Comparison of ENCODE assay signal across 8 cellular contexts in genomic region chr4:70705146-70705855, GRCh38. TPM values are rescaled to one million over a fixed set of nuclear protein-coding genes. Genes with fewer than 3 reads are reported as not detected.
DNase-seq lines count a peak whose midpoint lies in the region; ATAC-seq and TF ChIP-seq lines count a peak whose summit lies in the region.

No MANE protein-coding gene starts in this region.

- ATAC-seq in T-cell (replicated peaks in 1 of 4) = peak; percentile 77 to 83 (median 80)
- peak; percentile 89 for ATAC-seq in left ventricle myocardium superior
- ATAC-seq in psoas muscle = peak; percentile 85 to 87 (median 86)

- H2AFZ ChIP-seq in H9 (ENCODE audit: low read length) = no peak overlapping the region

- intact Hi-C loops in left ventricle myocardium superior (cut with micrococcal nuclease) = no loop called here
- intact Hi-C loops in psoas muscle (cut with DNase I) = loop anchor here (1.0 to 10.0 kb wide), 5 partner anchors 16 to 290 kb away; partner anchors contain the start of genes GRSF1 (in 2 of the 2), DCK (in 1 of the 2) and UTP3 (in 1 of the 2)

- H3K4me1 ChIP-seq in H9 (ENCODE audit: insufficient read depth, low read length) (no peaks in the 10 kb centered on the region; the same call in 1 of the 2 replicates), psoas muscle (peaks cover 20% of the 10 kb centered on the region)

- H2BK5ac ChIP-seq in H9 (ENCODE audit: insufficient read length, low read length) = no peak overlapping the region

- no peak overlapping the region for H3K23ac ChIP-seq in H9 (ENCODE audit: insufficient read length, low read depth, low read length)

- no peaks in the 10 kb centered on the region for H3K9me3 ChIP-seq in H9 (ENCODE audit: control insufficient read depth, low read depth, low read length)
- H3K9me3 ChIP-seq in psoas muscle = no peaks in the 10 kb centered on the region

- peak overlapping the region; percentile 86 to 90 for H3K4me3 Mint-ChIP-seq in H9
- H3K4me3 Mint-ChIP-seq in T-cell = peak overlapping the region; percentile 89 to 97 (median 91)

- peak overlapping the region; percentile 80 for H3K4me2 ChIP-seq in H9 (ENCODE audit: insufficient read depth, insufficient read length, low read length)

- H3K79me1 ChIP-seq in H9 (ENCODE audit: insufficient read depth, low read depth, low read length, poor library complexity, severe bottlenecking) = no peaks in the 10 kb centered on the region

- H3T11ph ChIP-seq in H9 (ENCODE audit: low read length) = no peak overlapping the region

- H3K4me3 ChIP-seq in GM12864 (ENCODE audit: low read depth, low read length) = peak overlapping the region; percentile 83
- H3K4me3 ChIP-seq in LNCaP clone FGC (ENCODE audit: low read depth, low read length) = peak overlapping the region; percentile 62
- H3K4me3 ChIP-seq in psoas muscle = peak overlapping the region; percentile 85

- H4K20me1 ChIP-seq in H9 (ENCODE audit: control insufficient read depth, insufficient read depth, insufficient read length) = no peaks in the 10 kb centered on the region

- H3K18ac ChIP-seq in H9 (ENCODE audit: insufficient read length, low read depth, low read length) = peak overlapping the region; percentile 21

- TF ChIP-seq CTCF in GM12864 (IDR thresholded peaks at IDR 0.05; ENCODE audit: low read depth, low read length, missing control alignments) (no peak), H9 (conservative IDR thresholded peaks at IDR 0.05) (no peak), LNCaP clone FGC (IDR thresholded peaks at IDR 0.05; ENCODE audit: control insufficient read depth, extremely low read depth, insufficient read depth) (no peak), psoas muscle (IDR thresholded peaks at IDR 0.05) (no peak)

- H2AK5ac ChIP-seq in H9 (ENCODE audit: insufficient read length, low read length) = no peak overlapping the region

- peaks cover 24 to 25% of the 10 kb centered on the region in 2 experiments for H3K4me1 Mint-ChIP-seq in H9
- peaks cover 31 to 40% (median 34%) of the 10 kb centered on the region in 3 donors for H3K4me1 Mint-ChIP-seq in T-cell

- H4K8ac ChIP-seq in H9 (replicated peaks; ENCODE audit: insufficient read length, low read depth, low read length) = no peak overlapping the region

- H3K27ac ChIP-seq in H9 (ENCODE audit: insufficient read length, low read depth, low read length) = no peak overlapping the region
- peak overlapping the region; percentile 98 for H3K27ac ChIP-seq in psoas muscle

- H3K36me3 Mint-ChIP-seq in H9 (ENCODE audit: insufficient read depth in 1 of 3, low read depth in 3 of 3) (no peaks in the 10 kb centered on the region; a peak in 1 of 7 replicates), T-cell (no peaks in the 10 kb centered on the region)

- H2BK120ac ChIP-seq in H9 (ENCODE audit: low read depth, low read length, poor library complexity, severe bottlenecking) = no peak overlapping the region

- DNase-seq in GM12864 (ENCODE audit: low read depth) = no peak
- peak; percentile 73 for DNase-seq in H9
- DNase-seq in LNCaP clone FGC (ENCODE audit: low read depth) = peak; percentile 4
- DNase-seq in T-cell = peak; percentile 43 to 74 (median 62)
- DNase-seq in amniotic stem cell (lab: John Stamatoyannopoulos, UW) = peak; percentile 36
- peak; percentile 87 for DNase-seq in left ventricle myocardium superior
- peak; percentile 83 to 88 for DNase-seq in psoas muscle
- no peak for DNase-seq in middle frontal gyrus (ENCODE audit: extremely low spot score, low spot score)

- H3K9me3 Mint-ChIP-seq in H9 (no peaks in the 10 kb centered on the region), T-cell (no peaks in the 10 kb centered on the region)

- no CpG with 5 or more reads among the region's 84 CpGs for WGBS in H9 (ENCODE audit: extremely low coverage, insufficient read length, low lambda C conversion rate)
- 0 to 1% (median 0%) methylated on average over 46 to 84 of the region's 84 CpGs for whole genome bisulfite sequencing in psoas muscle, 3 donors

- POLR2A ChIA-PET in T-cell (lab: Charles Lee) = interaction anchor here (0.5 to 2.1 kb wide), 4 partner anchors 16 to 32 kb away, joined by 3 to 6 read pairs (median 3); partner anchors contain the start of gene RUFY3 (in 1 of the 2)

- no peak overlapping the region for H2BK20ac ChIP-seq in H9 (ENCODE audit: low read depth, low read length, poor library complexity, severe bottlenecking)

- H3K36me3 ChIP-seq in psoas muscle (ENCODE audit: insufficient read depth in 1 of 2, low read depth in 1 of 2) = no peaks in the 10 kb centered on the region

- H3K27me3 Mint-ChIP-seq in H9 (ENCODE audit: low read depth) (no peaks in the 10 kb centered on the region), T-cell (no peaks in the 10 kb centered on the region)

- no peak overlapping the region for H4K91ac ChIP-seq in H9 (ENCODE audit: insufficient read length, low read depth, low read length)

- no peaks in the 10 kb centered on the region for H3K23me2 ChIP-seq in H9 (ENCODE audit: insufficient read length, low read depth, low read length, poor library complexity, severe bottlenecking)

- no peaks in the 10 kb centered on the region for H3K79me2 ChIP-seq in H9 (ENCODE audit: insufficient read depth, low read length)

- no peak overlapping the region for H3K56ac ChIP-seq in H9 (ENCODE audit: insufficient read length, low read depth, low read length)

- H3K27me3 ChIP-seq in H9 (ENCODE audit: insufficient read depth, low read length) = no peaks in the 10 kb centered on the region
- no peaks in the 10 kb centered on the region for H3K27me3 ChIP-seq in psoas muscle (ENCODE audit: insufficient read depth in 3 of 3, low read length in 2 of 3)

- H3K9ac ChIP-seq in H9 (ENCODE audit: extremely low read depth, insufficient read length, low read length) = peak overlapping the region; percentile 37

- no peak overlapping the region for H2BK12ac ChIP-seq in H9 (ENCODE audit: insufficient read length, low read depth, low read length)

- CTCF ChIA-PET in T-cell (lab: Charles Lee) = interaction anchor here (0.5 to 7.1 kb wide), 8 partner anchors 13 to 98 kb away, joined by 3 to 52 read pairs (median 5); partner anchors contain the start of gene UTP3 (in 2 of the 2)

- no peak overlapping the region for H4K5ac ChIP-seq in H9 (ENCODE audit: insufficient read length, low read depth, low read length)

- no peak overlapping the region for H3K4ac ChIP-seq in H9 (ENCODE audit: low read depth, low read length)

- H3K14ac ChIP-seq in H9 (ENCODE audit: insufficient read depth, low read length) = no peak overlapping the region; the same call in 1 of the 2 replicates

- H3K27ac Mint-ChIP-seq in H9 = peak overlapping the region in 2 of 3 experiments; percentile 63 to 78; a peak in 2 of 7 replicates
- peak overlapping the region; percentile 95 to 96 for H3K27ac Mint-ChIP-seq in T-cell

- no peak overlapping the region for H2BK15ac ChIP-seq in H9 (ENCODE audit: low read depth, low read length)

RNA-seq across cellular contexts. Expression of gene RUFY3, which starts 16.5 kb away (rescaled TPM):
- 41.7 and 48.0 TPM in 2 replicates for total RNA-seq in H9 (2021)
- total RNA-seq in T-cell = 10 to 100 TPM; 29.8 to 34.1 (median 33.3) TPM
- total RNA-seq in left ventricle myocardium superior = 22.1 TPM
- total RNA-seq in psoas muscle = 10 to 100 TPM; 31.3 to 53.7 (median 43.3) TPM
- 10 to 100 TPM; 15.1 to 35.2 (median 27.7) TPM for polyA plus RNA-seq in psoas muscle

RNA-seq across cellular contexts. Expression of gene UTP3, which starts 17.0 kb away (rescaled TPM):
- total RNA-seq in H9 (2021) (49.3 and 51.9 TPM in 2 replicates), T-cell (10 to 100 TPM; 15.1 to 34.9 (median 34.0) TPM), left ventricle myocardium superior (14.2 TPM), psoas muscle (10 to 100 TPM; 13.1 to 22.6 (median 20.2) TPM)
- 10 to 100 TPM; 13.0 to 32.5 (median 28.6) TPM for polyA plus RNA-seq in psoas muscle

RNA-seq across cellular contexts. Expression of gene JCHAIN, which starts 39.0 kb away (rescaled TPM):
- total RNA-seq in H9 (2021) (not detected in 2 replicates), T-cell (10 to 100 TPM in 2 of 5 donors, 1 to 10 TPM in 3; 4.8 to 23.6 (median 8.9) TPM), left ventricle myocardium superior (7.0 TPM), psoas muscle (1 to 10 TPM in 3 of 4 donors, under 1 TPM in 1; 0.50 to 3.0 (median 1.7) TPM)
- under 1 TPM; 0.13 to 0.73 (median 0.15) TPM for polyA plus RNA-seq in psoas muscle

Comparison
In these comparisons a context has a peak if more than half of its experiments do, and no peak if none do; other contexts are left out.
1. DNase-seq: peak in H9 (single experiment), LNCaP clone FGC (single experiment), T-cell (34 of 34), amniotic stem cell (single experiment), left ventricle myocardium superior (single experiment) and psoas muscle (2 of 2); none in GM12864 (single experiment) and middle frontal gyrus (single experiment).
2. Peak in every context shown above with its lines, with median percentiles within 50 percentile points of each other: H3K4me3 ChIP-seq and ATAC-seq.